Comparison of ENCODE assay signal across 9 cellular contexts in genomic region chr1:56929492-56929891, GRCh38. TPM values are rescaled to one million over a fixed set of nuclear protein-coding genes. Genes with fewer than 3 reads are reported as not detected.
"Had no signal": no experiment of that assay in that cellular context is flagged by ENCODE, and none has a peak within 500 bp of the region (broad histone marks: within the 10 kb centered on the region; RNA-seq: fewer than 3 reads in every experiment).

No MANE protein-coding gene starts in this region.

- DNase-seq: GDM1, GF-D8 had no signal

- H3K4me3 ChIP-seq: GM12878 had no signal

- FAIRE-seq: G401.6, GM12878, GM12891, GM12892, GM18507, GM19239 had no signal

- ATAC-seq: GM12878 had no signal

RNA-seq across cellular contexts. Expression of gene C8B, which starts 36.3 kb away (rescaled TPM):
- total RNA-seq: G401, GM12878 had no signal
- polyA plus RNA-seq: GM12878 had no signal
